26 cellular contexts compared by ENCODE assay signal in genomic region chr15:98071786-98072185, GRCh38.
"Had no signal": no experiment of that assay in that cellular context is flagged by ENCODE, and none has a peak within 500 bp of the region (broad histone marks: within the 10 kb centered on the region; RNA-seq: fewer than 3 reads in every experiment).

No MANE protein-coding gene starts in this region.

- DNase-seq: activated CD4-positive, alpha-beta memory T cell treated with anti-CD3 and anti-CD28 coated beads for 36 hours; activated CD4-positive, alpha-beta T cell treated with anti-CD3 and anti-CD28 coated beads for 36 hours; activated CD4-positive, alpha-beta T cell treated with anti-CD3 and anti-CD28 coated beads, Interleukin-2, amount 10 ng/mL, durations not matched to agents 24 days and 14 days; activated CD4-positive, CD25-positive, alpha-beta regulatory T cell; activated CD4-positive, CD25-positive, alpha-beta regulatory T cell treated with anti-CD3 and anti-CD28 coated beads, Interleukin-2, amount 50 U/mL, for 72 hours; activated CD8-positive, alpha-beta memory T cell treated with anti-CD3 and anti-CD28 coated beads, Interleukin-2, amount 10 ng/mL, durations not matched to agents 7 days and 5 days; activated CD8-positive, alpha-beta memory T cell treated with anti-CD3 and anti-CD28 coated beads, Interleukin-2, amount 50 U/mL, for 4 hours; activated CD8-positive, alpha-beta T cell treated with anti-CD3 and anti-CD28 coated beads, Interleukin-2, amount 10 ng/mL, durations not matched to agents 7 days and 5 days; activated effector memory CD4-positive, alpha-beta T cell treated with anti-CD3 and anti-CD28 coated beads, Interleukin-2, amount 50 U/mL, for 16 hours; activated naive CD4-positive, alpha-beta T cell treated with anti-CD3 and anti-CD28 coated beads, Interleukin-2, amount 10 ng/mL, durations not matched to agents 7 days and 5 days; activated naive CD8-positive, alpha-beta T cell treated with anti-CD3 and anti-CD28 coated beads, Interleukin-2, amount 10 ng/mL, durations not matched to agents 7 days and 5 days; activated T-cell treated with anti-CD3 and anti-CD28 coated beads, Interleukin-2, amount 50 U/mL, for 1 hour; activated T-cell treated with anti-CD3 and anti-CD28 coated beads, Interleukin-2, amount 50 U/mL, for 48 hours; brain microvascular endothelial cell; dorsolateral prefrontal cortex; effector memory CD4-positive, alpha-beta T cell; endodermal cell; head of caudate nucleus; T-helper 17 cell; T1000 had no signal

- H3K4me3 Mint-ChIP-seq: activated CD4-positive, alpha-beta memory T cell treated with anti-CD3 and anti-CD28 coated beads for 36 hours; activated CD4-positive, alpha-beta T cell treated with anti-CD3 and anti-CD28 coated beads for 36 hours; activated CD4-positive, alpha-beta T cell treated with anti-CD3 and anti-CD28 coated beads, Interleukin-2, amount 10 ng/mL, durations not matched to agents 24 days and 14 days; activated CD8-positive, alpha-beta memory T cell treated with anti-CD3 and anti-CD28 coated beads, Interleukin-2, amount 10 ng/mL, durations not matched to agents 7 days and 5 days; activated CD8-positive, alpha-beta T cell treated with anti-CD3 and anti-CD28 coated beads, Interleukin-2, amount 10 ng/mL, durations not matched to agents 7 days and 5 days; activated naive CD4-positive, alpha-beta T cell treated with anti-CD3 and anti-CD28 coated beads, Interleukin-2, amount 10 ng/mL, durations not matched to agents 7 days and 5 days; activated naive CD8-positive, alpha-beta T cell treated with anti-CD3 and anti-CD28 coated beads, Interleukin-2, amount 10 ng/mL, durations not matched to agents 7 days and 5 days; activated T-helper 1 cell treated with anti-CD3 and anti-CD28 coated beads, Interleukin-12 subunit alpha, Interleukin-12 subunit beta, Interleukin-2, Interleukin-4 antibody, amounts not matched to agents 30 ng/mL and 10 ng/mL and 1 ng/mL, durations not matched to agents 14 hours and 24 hours and 36 hours; central memory CD8-positive, alpha-beta T cell; dendritic cell treated with granulocyte-macrophage colony-stimulating factor and Interleukin-4, amounts not matched to agents 40 ng/mL and 50 ng/mL, for 4 days; endodermal cell; T-helper 17 cell; T-helper 2 cell treated with Interferon-gamma antibody and Interleukin-4, amounts not matched to agents 5 μg/mL and 100 μg/mL, for 36 hours had no signal

- H3K27ac Mint-ChIP-seq: activated CD4-positive, alpha-beta memory T cell treated with anti-CD3 and anti-CD28 coated beads for 36 hours; activated CD4-positive, alpha-beta T cell treated with anti-CD3 and anti-CD28 coated beads for 36 hours; activated CD4-positive, alpha-beta T cell treated with anti-CD3 and anti-CD28 coated beads, Interleukin-2, amount 10 ng/mL, durations not matched to agents 24 days and 14 days; activated CD8-positive, alpha-beta memory T cell treated with anti-CD3 and anti-CD28 coated beads, Interleukin-2, amount 10 ng/mL, durations not matched to agents 7 days and 5 days; activated CD8-positive, alpha-beta T cell treated with anti-CD3 and anti-CD28 coated beads, Interleukin-2, amount 10 ng/mL, durations not matched to agents 7 days and 5 days; activated naive CD4-positive, alpha-beta T cell treated with anti-CD3 and anti-CD28 coated beads, Interleukin-2, amount 10 ng/mL, durations not matched to agents 7 days and 5 days; activated naive CD4-positive, alpha-beta T cell treated with anti-CD3 and anti-CD28 coated beads, Interleukin-2, amount 50 U/mL, for 72 hours; activated naive CD8-positive, alpha-beta T cell treated with anti-CD3 and anti-CD28 coated beads, Interleukin-2, amount 10 ng/mL, durations not matched to agents 7 days and 5 days; activated T-helper 1 cell treated with anti-CD3 and anti-CD28 coated beads, Interleukin-12 subunit alpha, Interleukin-12 subunit beta, Interleukin-2, Interleukin-4 antibody, amounts not matched to agents 30 ng/mL and 10 ng/mL and 1 ng/mL, durations not matched to agents 14 hours and 24 hours and 36 hours; activated T-helper 2 cell treated with anti-CD3 and anti-CD28 coated beads, Interferon-gamma antibody, Interleukin-2, Interleukin-4, amounts not matched to agents 10 μg/mL and 5 μg/mL and 100 μg/mL, durations not matched to agents 14 hours and 24 hours and 36 hours; endodermal cell; T-helper 17 cell; T-helper 2 cell treated with Interferon-gamma antibody and Interleukin-4, amounts not matched to agents 5 μg/mL and 100 μg/mL, for 36 hours had no signal

- H3K27me3 Mint-ChIP-seq: activated CD4-positive, alpha-beta memory T cell treated with anti-CD3 and anti-CD28 coated beads for 36 hours; activated CD4-positive, alpha-beta T cell treated with anti-CD3 and anti-CD28 coated beads for 36 hours; activated CD8-positive, alpha-beta memory T cell treated with anti-CD3 and anti-CD28 coated beads, Interleukin-2, amount 10 ng/mL, durations not matched to agents 7 days and 5 days; activated naive CD4-positive, alpha-beta T cell treated with anti-CD3 and anti-CD28 coated beads, Interleukin-2, amount 10 ng/mL, durations not matched to agents 7 days and 5 days; central memory CD8-positive, alpha-beta T cell; T-helper 17 cell had no signal

- H3K4me1 Mint-ChIP-seq: activated CD8-positive, alpha-beta memory T cell treated with anti-CD3 and anti-CD28 coated beads, Interleukin-2, amount 10 ng/mL, durations not matched to agents 7 days and 5 days; activated naive CD4-positive, alpha-beta T cell treated with anti-CD3 and anti-CD28 coated beads, Interleukin-2, amount 10 ng/mL, durations not matched to agents 7 days and 5 days; central memory CD8-positive, alpha-beta T cell; endodermal cell; T-helper 17 cell had no signal

- H3K9me3 Mint-ChIP-seq: activated CD4-positive, alpha-beta memory T cell treated with anti-CD3 and anti-CD28 coated beads for 36 hours; activated CD4-positive, alpha-beta T cell treated with anti-CD3 and anti-CD28 coated beads, Interleukin-2, amount 10 ng/mL, durations not matched to agents 24 days and 14 days; activated naive CD4-positive, alpha-beta T cell treated with anti-CD3 and anti-CD28 coated beads, Interleukin-2, amount 10 ng/mL, durations not matched to agents 7 days and 5 days; activated naive CD4-positive, alpha-beta T cell treated with anti-CD3 and anti-CD28 coated beads, Interleukin-2, amount 50 U/mL, for 72 hours; activated naive CD8-positive, alpha-beta T cell treated with anti-CD3 and anti-CD28 coated beads, Interleukin-2, amount 10 ng/mL, durations not matched to agents 7 days and 5 days; activated T-helper 1 cell treated with anti-CD3 and anti-CD28 coated beads, Interleukin-12 subunit alpha, Interleukin-12 subunit beta, Interleukin-2, Interleukin-4 antibody, amounts not matched to agents 30 ng/mL and 10 ng/mL and 1 ng/mL, durations not matched to agents 14 hours and 24 hours and 36 hours; activated T-helper 2 cell treated with anti-CD3 and anti-CD28 coated beads, Interferon-gamma antibody, Interleukin-2, Interleukin-4, amounts not matched to agents 10 μg/mL and 5 μg/mL and 100 μg/mL, durations not matched to agents 14 hours and 24 hours and 36 hours; dendritic cell treated with granulocyte-macrophage colony-stimulating factor and Interleukin-4, amounts not matched to agents 40 ng/mL and 50 ng/mL, for 4 days; T-helper 2 cell treated with Interferon-gamma antibody and Interleukin-4, amounts not matched to agents 5 μg/mL and 100 μg/mL, for 36 hours had no signal

- H3K36me3 Mint-ChIP-seq: activated CD4-positive, alpha-beta memory T cell treated with anti-CD3 and anti-CD28 coated beads for 36 hours; activated CD8-positive, alpha-beta memory T cell treated with anti-CD3 and anti-CD28 coated beads, Interleukin-2, amount 10 ng/mL, durations not matched to agents 7 days and 5 days; activated naive CD4-positive, alpha-beta T cell treated with anti-CD3 and anti-CD28 coated beads, Interleukin-2, amount 10 ng/mL, durations not matched to agents 7 days and 5 days; activated naive CD4-positive, alpha-beta T cell treated with anti-CD3 and anti-CD28 coated beads, Interleukin-2, amount 50 U/mL, for 72 hours; activated naive CD8-positive, alpha-beta T cell treated with anti-CD3 and anti-CD28 coated beads, Interleukin-2, amount 10 ng/mL, durations not matched to agents 7 days and 5 days had no signal
